In the genomic region with DNA sequence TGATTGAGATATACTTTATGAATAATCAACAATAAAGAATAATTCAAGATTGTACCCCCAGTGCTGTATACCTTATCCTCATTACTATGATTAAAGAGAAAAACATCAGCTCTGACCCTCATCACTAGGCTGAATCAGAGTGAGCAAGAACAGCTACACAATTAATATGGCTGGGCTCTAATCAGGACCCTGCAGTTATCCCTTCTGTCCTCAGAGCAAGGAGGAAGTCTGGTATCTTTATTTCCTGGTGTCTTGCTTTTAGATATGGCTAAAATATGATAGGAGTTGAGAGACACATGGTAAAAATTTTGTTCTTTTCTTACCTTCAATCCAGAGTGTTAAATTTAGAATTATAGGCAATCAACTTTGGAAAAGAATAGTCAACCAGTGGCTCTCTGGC, we compare ENCODE assay signal across 1 cellular context.
TF ChIP-seq lines count a peak whose summit lies in the region.

No MANE protein-coding gene starts in this region.

TF ChIP-seq in K562, 482 proteins besides CTCF, POLR2A, EP300 and RAD21 (continues in another document):
- TF ChIP-seq, protein P1, sequence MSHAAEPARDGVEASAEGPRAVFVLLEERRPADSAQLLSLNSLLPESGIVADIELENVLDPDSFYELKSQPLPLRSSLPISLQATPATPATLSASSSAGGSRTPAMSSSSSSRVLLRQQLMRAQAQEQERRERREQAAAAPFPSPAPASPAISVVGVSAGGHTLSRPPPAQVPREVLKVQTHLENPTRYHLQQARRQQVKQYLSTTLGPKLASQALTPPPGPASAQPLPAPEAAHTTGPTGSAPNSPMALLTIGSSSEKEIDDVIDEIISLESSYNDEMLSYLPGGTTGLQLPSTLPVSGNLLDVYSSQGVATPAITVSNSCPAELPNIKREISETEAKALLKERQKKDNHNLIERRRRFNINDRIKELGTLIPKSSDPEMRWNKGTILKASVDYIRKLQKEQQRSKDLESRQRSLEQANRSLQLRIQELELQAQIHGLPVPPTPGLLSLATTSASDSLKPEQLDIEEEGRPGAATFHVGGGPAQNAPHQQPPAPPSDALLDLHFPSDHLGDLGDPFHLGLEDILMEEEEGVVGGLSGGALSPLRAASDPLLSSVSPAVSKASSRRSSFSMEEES (CRISPR knock-in tag; IDR thresholded peaks at IDR 0.05): no peak
- TF ChIP-seq ZNF444 (CRISPR knock-in tag; IDR thresholded peaks at IDR 0.05) (no peak), STAT5A (IDR thresholded peaks at IDR 0.05; ENCODE audit: borderline replicate concordance, low read length) (peak; percentile 63; the same call in 1 of the 2 replicates), SUPT5H (IDR thresholded peaks at IDR 0.05) (no peak), ETV6 (IDR thresholded peaks at IDR 0.05; ENCODE audit: borderline replicate concordance in 1 of 2, low read depth in 2 of 2, low read length in 1 of 2) (no peak), ETV6 (CRISPR knock-in tag; IDR thresholded peaks at IDR 0.05; ENCODE audit: borderline replicate concordance) (no peak), CBFA2T2 (conservative IDR thresholded peaks at IDR 0.05) (peak; percentile 68), NFIC (IDR thresholded peaks at IDR 0.05) (0 out of 2 replicates have a peak, but pooled peaks have one; percentile 24), TCFL5 (CRISPR knock-in tag; conservative IDR thresholded peaks at IDR 0.05) (no peak), TCF3 (CRISPR knock-in tag; IDR thresholded peaks at IDR 0.05) (peak; percentile 83), KLF10 (CRISPR knock-in tag; IDR thresholded peaks at IDR 0.05) (no peak), CBFA2T3 (IDR thresholded peaks at IDR 0.05) (peak; percentile 86), FOXM1 (IDR thresholded peaks at IDR 0.05; ENCODE audit: low read depth) (peak; percentile 43; the same call in 1 of the 2 replicates), FOXM1 (CRISPR knock-in tag; IDR thresholded peaks at IDR 0.05; ENCODE audit: low read depth) (no peak), FOXA1 (IDR thresholded peaks at IDR 0.05; ENCODE audit: borderline replicate concordance) (no peak), ZFX (CRISPR knock-in tag; IDR thresholded peaks at IDR 0.05) (no peak), POU5F1 (IDR thresholded peaks at IDR 0.05; ENCODE audit: borderline replicate concordance, low read depth, low read length, partially characterized antibody) (no peak), POLR3G (IDR thresholded peaks at IDR 0.05; ENCODE audit: extremely low read depth, insufficient read length, insufficient replicate concordance) (no peak), ZNF57 (CRISPR knock-in tag; IDR thresholded peaks at IDR 0.05) (no peak), MEIS2 (IDR thresholded peaks at IDR 0.05; ENCODE audit: partially characterized antibody) (peak; percentile 72), MTA2 (IDR thresholded peaks at IDR 0.05; ENCODE audit: low read depth) (no peak; the same call in 1 of the 2 replicates), PML (IDR thresholded peaks at IDR 0.05; ENCODE audit: low read length) (peak; percentile 47; the same call in 1 of the 2 replicates), ZNF785 (CRISPR knock-in tag; IDR thresholded peaks at IDR 0.05) (no peak), LCOR (CRISPR knock-in tag; IDR thresholded peaks at IDR 0.05) (no peak), ZNF384 (IDR thresholded peaks at IDR 0.05; ENCODE audit: low read depth, low read length) (no peak), DPF2 (IDR thresholded peaks at IDR 0.05) (peak; percentile 56), YBX1 (IDR thresholded peaks at IDR 0.05) (no peak), HOXB6 (CRISPR knock-in tag; IDR thresholded peaks at IDR 0.05; ENCODE audit: borderline replicate concordance) (no peak), CSDE1 (IDR thresholded peaks at IDR 0.05) (no peak), TEAD4 (IDR thresholded peaks at IDR 0.05; ENCODE audit: low read length) (peak; percentile 88), TEAD4 (CRISPR knock-in tag; IDR thresholded peaks at IDR 0.05; ENCODE audit: borderline replicate concordance) (no peak), EWSR1 (IDR thresholded peaks at IDR 0.05; ENCODE audit: borderline replicate concordance, low read depth, partially characterized antibody) (no peak), KAT7 (CRISPR knock-in tag; IDR thresholded peaks at IDR 0.05; ENCODE audit: borderline replicate concordance) (no peak), ZNF197 (CRISPR knock-in tag; IDR thresholded peaks at IDR 0.05; ENCODE audit: low read depth) (no peak), POLR2AphosphoS5 (IDR thresholded peaks at IDR 0.05; ENCODE audit: control insufficient read depth, insufficient read depth, low read depth, low read length) (peak; percentile 48; the same call in 1 of the 2 replicates), KLF16 (IDR thresholded peaks at IDR 0.05) (peak; percentile 63), SMARCA4 (IDR thresholded peaks at IDR 0.05) (peak; percentile 71), NCOR1 (IDR thresholded peaks at IDR 0.05) (peak; percentile 65), GATA2 (CRISPR knock-in tag; IDR thresholded peaks at IDR 0.05) (peak; percentile 49), RCOR1 (IDR thresholded peaks at IDR 0.05; ENCODE audit: borderline replicate concordance in 1 of 2, low read depth in 2 of 2, low read length in 2 of 2) (peak in 1 of 2 experiments; percentile 76; a peak in 2 of 4 replicates), STAG1 (CRISPR knock-in tag; IDR thresholded peaks at IDR 0.05; ENCODE audit: borderline replicate concordance) (no peak), TAL1 (IDR thresholded peaks at IDR 0.05) (peak; percentile 83), SOX6 (IDR thresholded peaks at IDR 0.05) (0 out of 2 replicates have a peak, but pooled peaks have one; percentile 13), SPI1 (IDR thresholded peaks at IDR 0.05; ENCODE audit: borderline replicate concordance, low read depth, low read length) (peak; percentile 47; the same call in 1 of the 2 replicates), JUND (IDR thresholded peaks at IDR 0.05; ENCODE audit: borderline replicate concordance, low read depth, low read length) (0 out of 2 replicates have a peak, but pooled peaks have one; percentile 15), JUND (tag; IDR thresholded peaks at IDR 0.05; ENCODE audit: borderline replicate concordance, low read depth, low read length) (no peak)
- TF ChIP-seq, protein P2, sequence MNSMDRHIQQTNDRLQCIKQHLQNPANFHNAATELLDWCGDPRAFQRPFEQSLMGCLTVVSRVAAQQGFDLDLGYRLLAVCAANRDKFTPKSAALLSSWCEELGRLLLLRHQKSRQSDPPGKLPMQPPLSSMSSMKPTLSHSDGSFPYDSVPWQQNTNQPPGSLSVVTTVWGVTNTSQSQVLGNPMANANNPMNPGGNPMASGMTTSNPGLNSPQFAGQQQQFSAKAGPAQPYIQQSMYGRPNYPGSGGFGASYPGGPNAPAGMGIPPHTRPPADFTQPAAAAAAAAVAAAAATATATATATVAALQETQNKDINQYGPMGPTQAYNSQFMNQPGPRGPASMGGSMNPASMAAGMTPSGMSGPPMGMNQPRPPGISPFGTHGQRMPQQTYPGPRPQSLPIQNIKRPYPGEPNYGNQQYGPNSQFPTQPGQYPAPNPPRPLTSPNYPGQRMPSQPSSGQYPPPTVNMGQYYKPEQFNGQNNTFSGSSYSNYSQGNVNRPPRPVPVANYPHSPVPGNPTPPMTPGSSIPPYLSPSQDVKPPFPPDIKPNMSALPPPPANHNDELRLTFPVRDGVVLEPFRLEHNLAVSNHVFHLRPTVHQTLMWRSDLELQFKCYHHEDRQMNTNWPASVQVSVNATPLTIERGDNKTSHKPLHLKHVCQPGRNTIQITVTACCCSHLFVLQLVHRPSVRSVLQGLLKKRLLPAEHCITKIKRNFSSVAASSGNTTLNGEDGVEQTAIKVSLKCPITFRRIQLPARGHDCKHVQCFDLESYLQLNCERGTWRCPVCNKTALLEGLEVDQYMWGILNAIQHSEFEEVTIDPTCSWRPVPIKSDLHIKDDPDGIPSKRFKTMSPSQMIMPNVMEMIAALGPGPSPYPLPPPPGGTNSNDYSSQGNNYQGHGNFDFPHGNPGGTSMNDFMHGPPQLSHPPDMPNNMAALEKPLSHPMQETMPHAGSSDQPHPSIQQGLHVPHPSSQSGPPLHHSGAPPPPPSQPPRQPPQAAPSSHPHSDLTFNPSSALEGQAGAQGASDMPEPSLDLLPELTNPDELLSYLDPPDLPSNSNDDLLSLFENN (IDR thresholded peaks at IDR 0.05; ENCODE audit: low read depth in 2 of 2, low read length in 2 of 2): 0 out of 4 replicates have a peak, but pooled peaks of 1 of the 2 experiments have one; percentile 33
- TF ChIP-seq, protein P3, sequence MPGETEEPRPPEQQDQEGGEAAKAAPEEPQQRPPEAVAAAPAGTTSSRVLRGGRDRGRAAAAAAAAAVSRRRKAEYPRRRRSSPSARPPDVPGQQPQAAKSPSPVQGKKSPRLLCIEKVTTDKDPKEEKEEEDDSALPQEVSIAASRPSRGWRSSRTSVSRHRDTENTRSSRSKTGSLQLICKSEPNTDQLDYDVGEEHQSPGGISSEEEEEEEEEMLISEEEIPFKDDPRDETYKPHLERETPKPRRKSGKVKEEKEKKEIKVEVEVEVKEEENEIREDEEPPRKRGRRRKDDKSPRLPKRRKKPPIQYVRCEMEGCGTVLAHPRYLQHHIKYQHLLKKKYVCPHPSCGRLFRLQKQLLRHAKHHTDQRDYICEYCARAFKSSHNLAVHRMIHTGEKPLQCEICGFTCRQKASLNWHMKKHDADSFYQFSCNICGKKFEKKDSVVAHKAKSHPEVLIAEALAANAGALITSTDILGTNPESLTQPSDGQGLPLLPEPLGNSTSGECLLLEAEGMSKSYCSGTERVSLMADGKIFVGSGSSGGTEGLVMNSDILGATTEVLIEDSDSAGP (CRISPR knock-in tag; IDR thresholded peaks at IDR 0.05): no peak
- TF ChIP-seq, protein P4, sequence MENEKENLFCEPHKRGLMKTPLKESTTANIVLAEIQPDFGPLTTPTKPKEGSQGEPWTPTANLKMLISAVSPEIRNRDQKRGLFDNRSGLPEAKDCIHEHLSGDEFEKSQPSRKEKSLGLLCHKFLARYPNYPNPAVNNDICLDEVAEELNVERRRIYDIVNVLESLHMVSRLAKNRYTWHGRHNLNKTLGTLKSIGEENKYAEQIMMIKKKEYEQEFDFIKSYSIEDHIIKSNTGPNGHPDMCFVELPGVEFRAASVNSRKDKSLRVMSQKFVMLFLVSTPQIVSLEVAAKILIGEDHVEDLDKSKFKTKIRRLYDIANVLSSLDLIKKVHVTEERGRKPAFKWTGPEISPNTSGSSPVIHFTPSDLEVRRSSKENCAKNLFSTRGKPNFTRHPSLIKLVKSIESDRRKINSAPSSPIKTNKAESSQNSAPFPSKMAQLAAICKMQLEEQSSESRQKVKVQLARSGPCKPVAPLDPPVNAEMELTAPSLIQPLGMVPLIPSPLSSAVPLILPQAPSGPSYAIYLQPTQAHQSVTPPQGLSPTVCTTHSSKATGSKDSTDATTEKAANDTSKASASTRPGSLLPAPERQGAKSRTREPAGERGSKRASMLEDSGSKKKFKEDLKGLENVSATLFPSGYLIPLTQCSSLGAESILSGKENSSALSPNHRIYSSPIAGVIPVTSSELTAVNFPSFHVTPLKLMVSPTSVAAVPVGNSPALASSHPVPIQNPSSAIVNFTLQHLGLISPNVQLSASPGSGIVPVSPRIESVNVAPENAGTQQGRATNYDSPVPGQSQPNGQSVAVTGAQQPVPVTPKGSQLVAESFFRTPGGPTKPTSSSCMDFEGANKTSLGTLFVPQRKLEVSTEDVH (IDR thresholded peaks at IDR 0.05; ENCODE audit: low read depth, partially characterized antibody): no peak
- TF ChIP-seq, protein P5, sequence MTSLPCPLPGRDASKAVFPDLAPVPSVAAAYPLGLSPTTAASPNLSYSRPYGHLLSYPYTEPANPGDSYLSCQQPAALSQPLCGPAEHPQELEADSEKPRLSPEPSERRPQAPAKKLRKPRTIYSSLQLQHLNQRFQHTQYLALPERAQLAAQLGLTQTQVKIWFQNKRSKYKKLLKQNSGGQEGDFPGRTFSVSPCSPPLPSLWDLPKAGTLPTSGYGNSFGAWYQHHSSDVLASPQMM (CRISPR knock-in tag; IDR thresholded peaks at IDR 0.05): no peak
- TF ChIP-seq, protein P6, sequence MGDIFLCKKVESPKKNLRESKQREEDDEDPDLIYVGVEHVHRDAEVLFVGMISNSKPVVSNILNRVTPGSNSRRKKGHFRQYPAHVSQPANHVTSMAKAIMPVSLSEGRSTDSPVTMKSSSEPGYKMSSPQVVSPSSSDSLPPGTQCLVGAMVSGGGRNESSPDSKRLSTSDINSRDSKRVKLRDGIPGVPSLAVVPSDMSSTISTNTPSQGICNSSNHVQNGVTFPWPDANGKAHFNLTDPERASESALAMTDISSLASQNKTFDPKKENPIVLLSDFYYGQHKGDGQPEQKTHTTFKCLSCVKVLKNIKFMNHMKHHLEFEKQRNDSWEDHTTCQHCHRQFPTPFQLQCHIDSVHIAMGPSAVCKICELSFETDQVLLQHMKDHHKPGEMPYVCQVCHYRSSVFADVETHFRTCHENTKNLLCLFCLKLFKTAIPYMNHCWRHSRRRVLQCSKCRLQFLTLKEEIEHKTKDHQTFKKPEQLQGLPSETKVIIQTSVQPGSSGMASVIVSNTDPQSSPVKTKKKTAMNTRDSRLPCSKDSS (IDR thresholded peaks at IDR 0.05; ENCODE audit: low read depth, partially characterized antibody): no peak
- TF ChIP-seq, protein P7, sequence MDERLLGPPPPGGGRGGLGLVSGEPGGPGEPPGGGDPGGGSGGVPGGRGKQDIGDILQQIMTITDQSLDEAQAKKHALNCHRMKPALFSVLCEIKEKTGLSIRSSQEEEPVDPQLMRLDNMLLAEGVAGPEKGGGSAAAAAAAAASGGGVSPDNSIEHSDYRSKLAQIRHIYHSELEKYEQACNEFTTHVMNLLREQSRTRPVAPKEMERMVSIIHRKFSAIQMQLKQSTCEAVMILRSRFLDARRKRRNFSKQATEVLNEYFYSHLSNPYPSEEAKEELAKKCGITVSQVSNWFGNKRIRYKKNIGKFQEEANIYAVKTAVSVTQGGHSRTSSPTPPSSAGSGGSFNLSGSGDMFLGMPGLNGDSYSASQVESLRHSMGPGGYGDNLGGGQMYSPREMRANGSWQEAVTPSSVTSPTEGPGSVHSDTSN (CRISPR knock-in tag; IDR thresholded peaks at IDR 0.05; ENCODE audit: low read depth): no peak
- TF ChIP-seq, protein P7 (tag; conservative IDR thresholded peaks at IDR 0.05; ENCODE audit: low read depth): no peak; the same call in 1 of the 2 replicates
